Comparison of ENCODE assay signal across 1 cellular context in genomic region chr6:7146079-7146828, GRCh38.
TF ChIP-seq lines count a peak whose summit lies in the region.

No MANE protein-coding gene starts in this region.

TF ChIP-seq in GM23338, 12 proteins besides CTCF, POLR2A, EP300 and RAD21 (continued from another document):
- TF ChIP-seq ZNF462 (CRISPR knock-in tag; IDR thresholded peaks at IDR 0.05) (no peak), CREB1 (CRISPR knock-in tag; IDR thresholded peaks at IDR 0.05; ENCODE audit: low read depth) (no peak)
